ENCODE assay signal across 19 cellular contexts in genomic region chr3:33221241-33221640, GRCh38.
"Had no signal": no experiment of that assay in that cellular context is flagged by ENCODE, and none has a peak within 500 bp of the region (broad histone marks: within the 10 kb centered on the region; RNA-seq: fewer than 3 reads in every experiment).

No MANE protein-coding gene starts in this region.

- DNase-seq: colonic mucosa; cortex of kidney; effector CD8-positive, alpha-beta T cell; effector memory CD8-positive, alpha-beta T cell; endodermal cell; foreskin keratinocyte; gastrocnemius medialis; glutamatergic neuron; head of caudate nucleus; heart right ventricle; hippocampal formation; left cardiac atrium; left lung; left ventricle myocardium superior; lower lobe of right lung; mesenchymal stem cell; mucosa of descending colon; naive B cell; naive thymus-derived CD8-positive, alpha-beta T cell had no signal
